ENCODE assay signal across 8 cellular contexts in the genomic region with DNA sequence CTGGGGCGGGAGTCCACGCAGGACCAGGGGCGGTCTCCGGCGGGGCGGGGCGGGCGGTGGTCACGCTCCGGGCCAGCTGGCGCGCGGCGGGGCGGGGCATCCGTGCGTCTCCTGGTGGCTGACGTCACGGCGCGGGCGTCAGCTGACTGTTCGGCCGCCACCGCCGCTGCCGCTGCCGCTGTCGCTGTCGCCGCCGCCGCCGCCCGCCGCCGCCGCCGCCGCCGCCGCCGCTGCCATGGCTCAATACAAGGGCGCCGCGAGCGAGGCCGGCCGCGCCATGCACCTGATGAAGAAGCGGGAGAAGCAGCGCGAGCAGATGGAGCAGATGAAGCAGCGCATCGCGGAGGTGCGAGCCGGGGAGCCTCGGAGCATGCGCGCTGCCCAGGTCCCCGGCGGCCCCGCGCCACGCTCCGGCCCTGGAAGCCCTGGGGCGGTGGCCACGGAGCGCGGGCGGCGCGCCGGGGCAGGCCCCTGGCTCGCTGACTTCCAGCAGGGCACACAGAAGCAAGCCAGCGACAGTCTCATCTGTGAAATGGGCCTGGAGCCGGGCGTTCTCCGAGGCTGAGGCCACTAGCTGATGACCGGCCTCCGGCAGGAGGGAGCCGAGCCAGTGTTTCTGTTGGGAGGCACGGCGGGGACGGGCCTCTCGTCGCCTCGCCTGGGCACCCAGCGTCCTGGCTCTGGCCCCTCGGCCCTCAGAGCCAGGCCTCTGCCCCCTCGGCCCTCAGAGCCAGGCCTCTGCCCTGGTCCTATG. TPM values are rescaled to one million over a fixed set of nuclear protein-coding genes. Genes with fewer than 3 reads are reported as not detected.
DNase-seq lines count a peak whose midpoint lies in the region; ATAC-seq and TF ChIP-seq lines count a peak whose summit lies in the region.

A gene with protein sequence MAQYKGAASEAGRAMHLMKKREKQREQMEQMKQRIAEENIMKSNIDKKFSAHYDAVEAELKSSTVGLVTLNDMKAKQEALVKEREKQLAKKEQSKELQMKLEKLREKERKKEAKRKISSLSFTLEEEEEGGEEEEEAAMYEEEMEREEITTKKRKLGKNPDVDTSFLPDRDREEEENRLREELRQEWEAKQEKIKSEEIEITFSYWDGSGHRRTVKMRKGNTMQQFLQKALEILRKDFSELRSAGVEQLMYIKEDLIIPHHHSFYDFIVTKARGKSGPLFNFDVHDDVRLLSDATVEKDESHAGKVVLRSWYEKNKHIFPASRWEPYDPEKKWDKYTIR (plus strand): TSS at position 141 of the 754 bp plus-strand sequence. CDS start 95 bp downstream, at position 236.

- POLR2A ChIA-PET in CD8-positive, alpha-beta memory T cell (lab: Charles Lee): interaction anchor here (1.1 to 1.2 kb wide), 2 partner anchors 13 to 15 kb away, joined by 4 read pairs; no protein-coding TSS in a partner anchor

- H3K36me3 Mint-ChIP-seq in CD8-positive, alpha-beta memory T cell: peaks cover 0 to 43% (median 0%) of the 10 kb centered on the region in 3 donors
- H3K36me3 Mint-ChIP-seq in activated naive CD4-positive, alpha-beta T cell treated with anti-CD3 and anti-CD28 coated beads, Interleukin-2, amount 50 U/mL, for 24 hours: no peaks in the 10 kb centered on the region

- ATAC-seq in GM19463 (IDR thresholded peaks at IDR 0.05; ENCODE audit: unreplicated experiment) (peak; percentile 86), omental fat pad (ENCODE audit: low FRiP score) (peak; percentile 82)

- peak within 1 kb of the TSS; percentile 66 to 94 (median 86) for H3K27ac Mint-ChIP-seq in CD8-positive, alpha-beta memory T cell
- peak within 1 kb of the TSS; percentile 41 for H3K27ac Mint-ChIP-seq in activated naive CD4-positive, alpha-beta T cell treated with anti-CD3 and anti-CD28 coated beads, Interleukin-2, amount 50 U/mL, for 24 hours

- TF ChIP-seq CTCF in omental fat pad (IDR thresholded peaks at IDR 0.05): no peak
- TF ChIP-seq CTCF in tibial nerve (IDR thresholded peaks at IDR 0.05): peak in 2 of 5 experiments; percentile 28 to 45

- H3K9me3 ChIP-seq in CD8-positive, alpha-beta memory T cell (ENCODE audit: low read length): no peaks in the 10 kb centered on the region
- H3K9me3 ChIP-seq in SJCRH30 (replicated peaks) (no peaks in the 10 kb centered on the region), tibial nerve (no peaks in the 10 kb centered on the region)

- no peaks in the 10 kb centered on the region for H3K9me3 Mint-ChIP-seq in CD8-positive, alpha-beta memory T cell
- no peaks in the 10 kb centered on the region for H3K9me3 Mint-ChIP-seq in activated naive CD4-positive, alpha-beta T cell treated with anti-CD3 and anti-CD28 coated beads, Interleukin-2, amount 50 U/mL, for 24 hours

- peaks cover 21% of the 10 kb centered on the region for H3K4me1 ChIP-seq in CD8-positive, alpha-beta memory T cell (ENCODE audit: insufficient read depth, low read length)
- H3K4me1 ChIP-seq in SJCRH30: no peaks in the 10 kb centered on the region
- H3K4me1 ChIP-seq in tibial nerve: peaks cover 0 to 43% (median 0%) of the 10 kb centered on the region in 4 donors

- H3K36me3 ChIP-seq in CD8-positive, alpha-beta memory T cell (ENCODE audit: insufficient read depth, low read length): no peaks in the 10 kb centered on the region
- H3K36me3 ChIP-seq in SJCRH30 (0 out of 2 replicates have a peak, but pooled peaks cover 3% of the 10 kb centered on the region), tibial nerve (peaks cover 0 to 57% (median 0%) of the 10 kb centered on the region in 3 donors)

- peaks cover 0 to 2% of the 10 kb centered on the region in 2 donors for H3K27me3 Mint-ChIP-seq in CD8-positive, alpha-beta memory T cell
- H3K27me3 Mint-ChIP-seq in activated naive CD4-positive, alpha-beta T cell treated with anti-CD3 and anti-CD28 coated beads, Interleukin-2, amount 50 U/mL, for 24 hours: no peaks in the 10 kb centered on the region

- no peak for TF ChIP-seq EP300 in tibial nerve (IDR thresholded peaks at IDR 0.05)

- CTCF ChIA-PET in CD8-positive, alpha-beta memory T cell (lab: Charles Lee): no interaction called here

- peak; percentile 64 to 81 (median 69) for DNase-seq in CD8-positive, alpha-beta memory T cell
- DNase-seq in HT1080 (ENCODE audit: low read depth) (no peak), SJCRH30 (peak; percentile 63 to 70), glomerular endothelial cell (ENCODE audit: extremely low read depth, low read depth, low spot score) (no peak), omental fat pad (ENCODE audit: low spot score) (no peak), tibial nerve (ENCODE audit: low spot score in 2 of 2) (peak; percentile 67 to 71)

- H3K4me3 ChIP-seq in CD8-positive, alpha-beta memory T cell (ENCODE audit: low read length): peak within 1 kb of the TSS; percentile 37
- H3K4me3 ChIP-seq in SJCRH30: peak within 1 kb of the TSS; percentile 84
- H3K4me3 ChIP-seq in tibial nerve: peak within 1 kb of the TSS; percentile 38 to 66 (median 58)

- peak; percentile 41 to 86 for TF ChIP-seq POLR2A in tibial nerve (IDR thresholded peaks at IDR 0.05)

- peak within 1 kb of the TSS; percentile 67 for H3K27ac ChIP-seq in CD8-positive, alpha-beta memory T cell (ENCODE audit: low read depth, low read length)
- H3K27ac ChIP-seq in SJCRH30: peak within 1 kb of the TSS; percentile 33
- H3K27ac ChIP-seq in tibial nerve: peak within 1 kb of the TSS; percentile 83 to 95 (median 94)

- no peaks in the 10 kb centered on the region for H3K27me3 ChIP-seq in CD8-positive, alpha-beta memory T cell (ENCODE audit: insufficient read depth, low read length, poor library complexity, severe bottlenecking)
- H3K27me3 ChIP-seq in SJCRH30 (no peaks in the 10 kb centered on the region), tibial nerve (no peaks in the 10 kb centered on the region)

- H3K4me1 Mint-ChIP-seq in CD8-positive, alpha-beta memory T cell: peaks cover 8 to 37% (median 14%) of the 10 kb centered on the region in 3 donors
- H3K4me1 Mint-ChIP-seq in activated naive CD4-positive, alpha-beta T cell treated with anti-CD3 and anti-CD28 coated beads, Interleukin-2, amount 50 U/mL, for 24 hours: peaks cover 13% of the 10 kb centered on the region

- WGBS in tibial nerve, 2 donors: 0 to 32% methylated on average over 2 to 26 of the region's 92 CpGs

- H3K4me3 Mint-ChIP-seq in CD8-positive, alpha-beta memory T cell: peak within 1 kb of the TSS; percentile 70 to 86 (median 76)
- peak within 1 kb of the TSS; percentile 73 for H3K4me3 Mint-ChIP-seq in activated naive CD4-positive, alpha-beta T cell treated with anti-CD3 and anti-CD28 coated beads, Interleukin-2, amount 50 U/mL, for 24 hours

RNA-seq across cellular contexts. Expression of the gene that starts here (rescaled TPM):
- total RNA-seq in CD8-positive, alpha-beta memory T cell: 10 to 100 TPM; 79.5 to 81.3 TPM
- 59.6 TPM for polyA plus RNA-seq in CD8-positive, alpha-beta memory T cell
- 36.6 and 37.4 TPM in 2 replicates for total RNA-seq in HT1080 (2014; rRNA removed; shearing (Covaris generic))
- polyA plus RNA-seq in HT1080 (2015; cell fraction: cytosol; rRNA removed): 41.3 and 45.2 TPM in 2 replicates
- polyA plus RNA-seq in HT1080 (2015; cell fraction: nucleus; rRNA removed): 67.4 and 69.3 TPM in 2 replicates
- total RNA-seq in SJCRH30 (2014; rRNA removed; shearing (Covaris generic)): 44.2 and 48.7 TPM in 2 replicates
- 78.8 and 92.5 TPM in 2 replicates for total RNA-seq in glomerular endothelial cell
- total RNA-seq in omental fat pad: 10 to 100 TPM; 49.2 to 83.2 (median 74.9) TPM
- total RNA-seq in tibial nerve: 10 to 100 TPM; 47.5 to 90.6 (median 63.0) TPM

Comparison
In these comparisons a context has a peak if more than half of its experiments do, and no peak if none do; other contexts are left out.
1. DNase-seq: peak in CD8-positive, alpha-beta memory T cell (5 of 5), SJCRH30 (2 of 2) and tibial nerve (2 of 2); none in HT1080 (single experiment), glomerular endothelial cell (single experiment) and omental fat pad (single experiment).
2. H3K27ac ChIP-seq: peak in every context shown above with its lines; median percentile 94 in tibial nerve; 67 in CD8-positive, alpha-beta memory T cell; 33 in SJCRH30.
3. Peak in every context shown above with its lines, with median percentiles within 50 percentile points of each other: H3K4me3 ChIP-seq.